ENCODE assay signal across 22 cellular contexts in the genomic region with DNA sequence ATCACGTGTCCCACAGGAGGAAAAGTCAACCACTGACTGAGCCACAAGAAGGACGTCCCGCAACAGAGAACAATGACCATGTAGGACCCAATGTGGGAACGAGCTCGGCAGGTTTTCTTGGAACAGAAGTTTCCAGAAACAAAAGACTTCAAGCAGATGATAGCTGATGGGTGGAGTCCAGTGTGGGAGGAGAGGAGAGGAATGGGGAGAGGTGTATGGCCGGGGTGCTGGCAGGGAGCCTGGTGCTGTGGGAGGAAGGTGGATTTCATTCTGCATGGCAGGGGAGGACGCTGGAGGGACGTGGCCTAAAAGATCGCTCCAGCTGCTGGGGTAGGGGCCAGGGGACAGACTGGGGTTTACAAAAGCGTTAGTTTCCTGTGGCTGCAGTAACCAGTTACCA. TPM values are rescaled to one million over a fixed set of nuclear protein-coding genes. Genes with fewer than 3 reads are reported as not detected.
DNase-seq lines count a peak whose midpoint lies in the region; ATAC-seq and TF ChIP-seq lines count a peak whose summit lies in the region.
"Had no signal": no experiment of that assay in that cellular context is flagged by ENCODE, and none has a peak within 500 bp of the region (broad histone marks: within the 10 kb centered on the region; RNA-seq: fewer than 3 reads in every experiment).

No MANE protein-coding gene starts in this region.

- H3K27ac ChIP-seq in GM23338 (ENCODE audit: low read depth) (no peak overlapping the region), RWPE1 (peak overlapping the region; percentile 92; the same call in 1 of the 2 replicates), esophagus (ENCODE audit: low read depth in 2 of 2, low read length in 1 of 2) (peak overlapping the region; percentile 84 to 93), suprapubic skin (peak overlapping the region; percentile 72)
- H3K27ac ChIP-seq: A549, GM23248 had no signal

- no peaks in the 10 kb centered on the region; the same call in 2 of the 3 replicates for H3K9me3 Mint-ChIP-seq in GM23338

- H3K4me3 ChIP-seq in GM23338 (no peak overlapping the region), esophagus (ENCODE audit: low read depth in 1 of 2, low read length in 2 of 2) (no peak overlapping the region), suprapubic skin (no peak overlapping the region)
- H3K4me3 ChIP-seq: A549, GM12878, GM23248, HAP-1 had no signal

- DNase-seq in GM23338 (ENCODE audit: low spot score) (no peak), RWPE1 (ENCODE audit: low spot score) (no peak), suprapubic skin (ENCODE audit: low spot score in 2 of 2) (no peak), iPS-NIHi11 (ENCODE audit: low spot score) (no peak), HCEC 1CT (no peak), GM20000 (ENCODE audit: low spot score) (no peak)
- DNase-seq: CD4-positive, CD25-positive, alpha-beta regulatory T cell; GM23248; IMR-90; Karpas-422; MV-4-11; NCI-H1105 treated with DMSO at 0.1 percent for 48 hours; NCI-H2029 treated with DMSO at 0.1 percent for 48 hours; NCI-H2171; NCI-H524 treated with DMSO at 0.1 percent for 48 hours; NCI-H82 had no signal

- POLR2A ChIA-PET in RWPE1 (lab: Yijun Ruan, JAX; ENCODE audit: low non-redundant PET) = interaction anchor here (0.7 kb wide), 1 partner anchor 156 kb away, joined by 4 read pairs; no protein-coding TSS in a partner anchor

- H3K27me3 ChIP-seq in GM23338 (ENCODE audit: insufficient read depth) = no peaks in the 10 kb centered on the region
- H3K27me3 ChIP-seq in esophagus (ENCODE audit: control insufficient read depth in 1 of 2, insufficient read depth in 2 of 2, low read length in 2 of 2) = no peaks in the 10 kb centered on the region
- H3K27me3 ChIP-seq in suprapubic skin = no peaks in the 10 kb centered on the region

- no peaks in the 10 kb centered on the region for H3F3A ChIP-seq in GM23338 (replicated peaks; ENCODE audit: low read depth)

- H3K27me3 Mint-ChIP-seq in GM23338 (ENCODE audit: insufficient read depth, low read depth, poor library complexity) = peaks cover 10% of the 10 kb centered on the region

- H3K9me3 ChIP-seq in esophagus (ENCODE audit: control insufficient read depth in 2 of 2, insufficient read depth in 1 of 2, low read depth in 1 of 2, low read length in 1 of 2) (peaks cover 0 to 2% of the 10 kb centered on the region in 2 donors), suprapubic skin (no peaks in the 10 kb centered on the region)
- H3K9me3 ChIP-seq: HAP-1 had no signal

- H3K4me1 ChIP-seq in GM23338 (ENCODE audit: insufficient read depth) = no peaks in the 10 kb centered on the region
- peaks cover 0 to 9% of the 10 kb centered on the region in 2 donors for H3K4me1 ChIP-seq in esophagus (ENCODE audit: control insufficient read depth in 2 of 2, insufficient read depth in 2 of 2, low read length in 1 of 2)
- H3K4me1 ChIP-seq in suprapubic skin = peaks cover 18% of the 10 kb centered on the region
- H3K4me1 ChIP-seq: A549, HAP-1 had no signal

- H3K36me3 ChIP-seq in GM23338 (ENCODE audit: insufficient read depth) = no peaks in the 10 kb centered on the region
- no peaks in the 10 kb centered on the region for H3K36me3 ChIP-seq in esophagus (ENCODE audit: control insufficient read depth in 2 of 2, insufficient read depth in 2 of 2, low read length in 1 of 2)
- H3K36me3 ChIP-seq in suprapubic skin = no peaks in the 10 kb centered on the region
- H3K36me3 ChIP-seq: HAP-1 had no signal

- 44 to 53% methylated on average over 10 of the region's 10 CpGs for WGBS in esophagus, 2 donors
- WGBS in suprapubic skin = 47% methylated on average over 10 of the region's 10 CpGs

- H3K79me2 ChIP-seq in GM23338 (replicated peaks; ENCODE audit: insufficient read depth) = no peaks in the 10 kb centered on the region

- no peak for TF ChIP-seq CTCF in GM23338 (conservative IDR thresholded peaks at IDR 0.05; ENCODE audit: low read depth in 2 of 2)
- no peak for TF ChIP-seq CTCF in RWPE1 (conservative IDR thresholded peaks at IDR 0.05; ENCODE audit: low read depth)
- no peak for TF ChIP-seq CTCF in suprapubic skin (IDR thresholded peaks at IDR 0.05)
- TF ChIP-seq CTCF in GM20000 (IDR thresholded peaks at IDR 0.05; ENCODE audit: extremely low read depth, missing control alignments) = no peak

- no peak overlapping the region for H3K27ac Mint-ChIP-seq in GM23338
- H3K27ac Mint-ChIP-seq: B cell; CD4-positive, CD25-positive, alpha-beta regulatory T cell had no signal

- CTCF ChIA-PET in RWPE1 (lab: Yijun Ruan, JAX) = no interaction called here

- no peak overlapping the region for H3K4me3 Mint-ChIP-seq in GM23338
- H3K4me3 Mint-ChIP-seq: B cell; CD4-positive, CD25-positive, alpha-beta regulatory T cell had no signal

- ATAC-seq in GM23338 = no peak
- ATAC-seq: A549, GM12878, Right ventricle myocardium inferior had no signal

- H3K4me2 ChIP-seq in GM23338 = no peak overlapping the region
- H3K4me2 ChIP-seq: A549 had no signal

- H3K4me1 Mint-ChIP-seq in GM23338 = peaks cover 3% of the 10 kb centered on the region; the same call in 1 of the 3 replicates
- H3K4me1 Mint-ChIP-seq: B cell; CD4-positive, CD25-positive, alpha-beta regulatory T cell had no signal

- H3K9me2 ChIP-seq in GM23338 (ENCODE audit: insufficient read depth) = no peaks in the 10 kb centered on the region

- peak overlapping the region; percentile 72; the same call in 1 of the 2 replicates for H2AFZ ChIP-seq in GM23338
- H2AFZ ChIP-seq: GM23248 had no signal

- no peaks in the 10 kb centered on the region for H4K20me1 ChIP-seq in GM23338 (replicated peaks; ENCODE audit: insufficient read depth)

- TF ChIP-seq POLR2A in suprapubic skin (IDR thresholded peaks at IDR 0.05) = no peak

- no peak for TF ChIP-seq EP300 in suprapubic skin (IDR thresholded peaks at IDR 0.05)

- no peaks in the 10 kb centered on the region for H3K36me3 Mint-ChIP-seq in GM23338 (ENCODE audit: low read depth)
- H3K36me3 Mint-ChIP-seq: CD4-positive, CD25-positive, alpha-beta regulatory T cell had no signal

TF ChIP-seq in GM23338, 12 proteins besides CTCF, POLR2A, EP300 and RAD21:
- no peak for TF ChIP-seq STAT1 (IDR thresholded peaks at IDR 0.05; ENCODE audit: unreplicated experiment)
- TF ChIP-seq, protein P1, sequence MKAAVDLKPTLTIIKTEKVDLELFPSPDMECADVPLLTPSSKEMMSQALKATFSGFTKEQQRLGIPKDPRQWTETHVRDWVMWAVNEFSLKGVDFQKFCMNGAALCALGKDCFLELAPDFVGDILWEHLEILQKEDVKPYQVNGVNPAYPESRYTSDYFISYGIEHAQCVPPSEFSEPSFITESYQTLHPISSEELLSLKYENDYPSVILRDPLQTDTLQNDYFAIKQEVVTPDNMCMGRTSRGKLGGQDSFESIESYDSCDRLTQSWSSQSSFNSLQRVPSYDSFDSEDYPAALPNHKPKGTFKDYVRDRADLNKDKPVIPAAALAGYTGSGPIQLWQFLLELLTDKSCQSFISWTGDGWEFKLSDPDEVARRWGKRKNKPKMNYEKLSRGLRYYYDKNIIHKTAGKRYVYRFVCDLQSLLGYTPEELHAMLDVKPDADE (IDR thresholded peaks at IDR 0.05) = no peak
TF ChIP-seq in GM23338: peak in this region for 0.

RNA-seq across cellular contexts. Expression of gene LMTK2, which starts 48.5 kb away (rescaled TPM):
- total RNA-seq in GM23338 (2014; rRNA removed; shearing (Covaris generic)) = 26.8 and 30.8 TPM in 2 replicates
- polyA plus RNA-seq in GM23338 (2016; fragmentation: Nextera tagmentation; extraction: Ambion mirVana) (6.1 and 6.5 TPM in 2 replicates), esophagus (1 to 10 TPM; 7.0 to 9.2 TPM)
- total RNA-seq in suprapubic skin = 10 to 100 TPM; 34.0 to 45.1 (median 39.8) TPM
